ENCODE assay signal across 1 cellular context in the genomic region with DNA sequence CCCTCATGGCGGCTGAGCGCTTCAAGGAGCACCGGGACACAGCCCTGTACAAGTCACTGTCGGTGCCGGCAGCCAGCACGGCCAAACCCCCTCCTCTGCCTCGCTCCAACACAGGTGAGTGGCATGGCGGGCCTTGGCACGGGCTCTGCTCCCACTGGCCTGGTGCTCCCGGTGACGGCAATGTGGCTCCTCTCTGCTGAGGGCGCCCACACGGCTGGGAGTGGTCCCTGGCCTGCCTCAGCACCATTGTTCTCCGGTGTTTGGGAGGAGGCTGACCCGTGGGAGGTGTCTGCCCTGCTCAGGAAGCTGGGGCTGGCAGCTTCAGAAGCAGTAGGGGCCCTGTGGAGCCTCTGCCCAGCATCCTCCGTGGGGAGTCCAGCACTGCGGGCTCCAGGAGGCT.
TF ChIP-seq lines count a peak whose summit lies in the region.

No MANE protein-coding gene starts in this region.

TF ChIP-seq in IMR-90, 13 proteins besides CTCF, POLR2A, EP300 and RAD21:
- TF ChIP-seq RCOR1 (IDR thresholded peaks at IDR 0.05; ENCODE audit: insufficient replicate concordance, low read length) (no peak), SMC3 (IDR thresholded peaks at IDR 0.05; ENCODE audit: low read depth, low read length) (no peak), MAFK (IDR thresholded peaks at IDR 0.05; ENCODE audit: low read depth, low read length) (no peak), FOS (IDR thresholded peaks at IDR 0.05; ENCODE audit: low read depth, low read length) (no peak), CEBPB (IDR thresholded peaks at IDR 0.05; ENCODE audit: low read depth, low read length) (no peak), CHD1 (IDR thresholded peaks at IDR 0.05; ENCODE audit: low read depth, low read length) (no peak), BHLHE40 (IDR thresholded peaks at IDR 0.05; ENCODE audit: low read depth, low read length) (no peak), RFX5 (IDR thresholded peaks at IDR 0.05; ENCODE audit: low read depth, low read length) (no peak), NFE2L2 (IDR thresholded peaks at IDR 0.05; ENCODE audit: low read depth, low read length) (no peak), MAZ (IDR thresholded peaks at IDR 0.05; ENCODE audit: borderline replicate concordance, low read depth, low read length) (no peak), MXI1 (IDR thresholded peaks at IDR 0.05; ENCODE audit: borderline replicate concordance, low read depth, low read length) (no peak)
- TF ChIP-seq, protein P1, sequence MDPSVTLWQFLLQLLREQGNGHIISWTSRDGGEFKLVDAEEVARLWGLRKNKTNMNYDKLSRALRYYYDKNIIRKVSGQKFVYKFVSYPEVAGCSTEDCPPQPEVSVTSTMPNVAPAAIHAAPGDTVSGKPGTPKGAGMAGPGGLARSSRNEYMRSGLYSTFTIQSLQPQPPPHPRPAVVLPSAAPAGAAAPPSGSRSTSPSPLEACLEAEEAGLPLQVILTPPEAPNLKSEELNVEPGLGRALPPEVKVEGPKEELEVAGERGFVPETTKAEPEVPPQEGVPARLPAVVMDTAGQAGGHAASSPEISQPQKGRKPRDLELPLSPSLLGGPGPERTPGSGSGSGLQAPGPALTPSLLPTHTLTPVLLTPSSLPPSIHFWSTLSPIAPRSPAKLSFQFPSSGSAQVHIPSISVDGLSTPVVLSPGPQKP (IDR thresholded peaks at IDR 0.05; ENCODE audit: borderline replicate concordance, low read depth, low read length): no peak
- TF ChIP-seq, protein P2, sequence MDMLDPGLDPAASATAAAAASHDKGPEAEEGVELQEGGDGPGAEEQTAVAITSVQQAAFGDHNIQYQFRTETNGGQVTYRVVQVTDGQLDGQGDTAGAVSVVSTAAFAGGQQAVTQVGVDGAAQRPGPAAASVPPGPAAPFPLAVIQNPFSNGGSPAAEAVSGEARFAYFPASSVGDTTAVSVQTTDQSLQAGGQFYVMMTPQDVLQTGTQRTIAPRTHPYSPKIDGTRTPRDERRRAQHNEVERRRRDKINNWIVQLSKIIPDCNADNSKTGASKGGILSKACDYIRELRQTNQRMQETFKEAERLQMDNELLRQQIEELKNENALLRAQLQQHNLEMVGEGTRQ (IDR thresholded peaks at IDR 0.05; ENCODE audit: low read depth, low read length): no peak
TF ChIP-seq in IMR-90: peak in this region for 0.
